Comparison of ENCODE assay signal across 8 cellular contexts in the genomic region with DNA sequence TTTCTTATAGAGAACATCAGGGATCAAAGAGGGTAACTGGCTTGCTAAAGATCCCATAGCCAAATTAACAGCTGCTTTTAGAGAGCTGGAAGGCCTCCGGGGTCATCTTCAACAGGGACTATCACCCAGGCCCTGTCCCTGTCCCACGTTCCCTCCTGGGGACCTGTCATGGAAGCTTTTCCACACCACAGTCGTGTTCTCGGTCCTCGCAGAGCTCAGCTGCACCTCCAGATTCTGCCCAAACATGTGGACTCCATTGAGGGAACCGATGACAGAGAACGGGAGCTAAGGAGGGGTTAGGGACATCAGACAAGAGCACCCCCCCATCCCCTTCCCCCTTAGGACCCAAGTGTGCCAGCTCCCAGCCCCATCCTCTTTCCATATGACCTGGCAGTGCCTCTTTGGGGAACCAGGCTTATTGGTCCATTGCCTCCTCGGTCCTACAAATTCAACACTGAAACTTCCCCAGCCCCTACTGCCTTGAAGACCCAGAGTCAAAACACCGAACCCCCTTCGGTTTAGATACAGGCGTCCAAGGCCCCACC. TPM values are rescaled to one million over a fixed set of nuclear protein-coding genes. Genes with fewer than 3 reads are reported as not detected.
DNase-seq lines count a peak whose midpoint lies in the region; FAIRE-seq and TF ChIP-seq lines count a peak whose summit lies in the region.

No MANE protein-coding gene starts in this region.

- peak overlapping the region; percentile 95 for H3K4me3 ChIP-seq in WERI-Rb-1 (ENCODE audit: low read depth, low read length)
- peak overlapping the region; percentile 98 for H3K4me3 ChIP-seq in fibroblast of villous mesenchyme (ENCODE audit: low read depth, low read length)
- peak overlapping the region; percentile 39 to 72 (median 57) for H3K4me3 ChIP-seq in sigmoid colon

- DNase-seq in GM12892 (ENCODE audit: insufficient read length) (no peak), WERI-Rb-1 (no peak), fibroblast of villous mesenchyme (ENCODE audit: low read depth) (no peak), sigmoid colon (no peak), NOMO-1 treated with dmso at 0.1 percent for 144 hours (lab: John Stamatoyannopoulos, UW; ENCODE audit: unreplicated experiment) (no peak), mucosa of gallbladder (ENCODE audit: low spot score) (no peak), urothelium cell line (ENCODE audit: low spot score) (no peak), NCI-H1417 (lab: John Stamatoyannopoulos, UW) (no peak)

- TF ChIP-seq EP300 in sigmoid colon (IDR thresholded peaks at IDR 0.05) = no peak

- intact Hi-C loops in sigmoid colon (cut with DNase I) = loop anchor here (2.0 kb wide), 2 partner anchors 46 to 64 kb away; partner anchors contain the start of genes AKT1S1, AP2A1 and TBC1D17

- TF ChIP-seq POLR2A in GM12892 (IDR thresholded peaks at IDR 0.05; ENCODE audit: low read depth, low read length) = no peak
- TF ChIP-seq POLR2A in sigmoid colon (IDR thresholded peaks at IDR 0.05) = no peak

- TF ChIP-seq CTCF in WERI-Rb-1 (IDR thresholded peaks at IDR 0.05; ENCODE audit: low read depth, low read length) (no peak), fibroblast of villous mesenchyme (IDR thresholded peaks at IDR 0.05; ENCODE audit: insufficient read depth, low read depth, low read length) (no peak), sigmoid colon (IDR thresholded peaks at IDR 0.05) (no peak)

- H3K36me3 ChIP-seq in WERI-Rb-1 = peaks cover 10% of the 10 kb centered on the region
- peaks cover 0 to 3% (median 0%) of the 10 kb centered on the region in 4 donors for H3K36me3 ChIP-seq in sigmoid colon

- 52 to 59% methylated on average over 11 of the region's 11 CpGs for WGBS in sigmoid colon, 2 donors

- H3K27ac ChIP-seq in WERI-Rb-1 (peak overlapping the region; percentile 87), sigmoid colon (peak overlapping the region; percentile 84 to 91 (median 86))

- H3K9me3 ChIP-seq in WERI-Rb-1 (ENCODE audit: severe bottlenecking) (no peaks in the 10 kb centered on the region), sigmoid colon (no peaks in the 10 kb centered on the region)

- no peaks in the 10 kb centered on the region for H3K27me3 ChIP-seq in WERI-Rb-1 (ENCODE audit: insufficient read depth, low read depth, severe bottlenecking)
- H3K27me3 ChIP-seq in sigmoid colon = no peaks in the 10 kb centered on the region

- FAIRE-seq in GM12892 (lab: Jason Lieb, UNC) = peak; percentile 50
- FAIRE-seq in urothelium cell line (lab: Jason Lieb, UNC) = no peak

- peaks cover 0 to 38% (median 32%) of the 10 kb centered on the region in 4 donors for H3K4me1 ChIP-seq in sigmoid colon

RNA-seq across cellular contexts. Expression of gene FUZ, which starts 0.6 kb away (rescaled TPM):
- polyA plus RNA-seq in GM12892 (2012; ENCODE audit: missing spikeins) = 10.9 TPM
- 15.1 and 19.3 TPM in 2 replicates for total RNA-seq in fibroblast of villous mesenchyme
- 10 to 100 TPM; 21.0 to 32.9 (median 23.1) TPM for total RNA-seq in sigmoid colon
- 10 to 100 TPM in 2 of 3 donors, 1 to 10 TPM in 1; 7.4 to 17.4 (median 16.3) TPM for polyA plus RNA-seq in sigmoid colon
- 36.7 TPM for total RNA-seq in mucosa of gallbladder

RNA-seq across cellular contexts. Expression of gene MED25, which starts 5.6 kb away (rescaled TPM):
- 22.6 TPM for polyA plus RNA-seq in GM12892 (2012; ENCODE audit: missing spikeins)
- total RNA-seq in fibroblast of villous mesenchyme (21.6 and 21.9 TPM in 2 replicates), sigmoid colon (10 to 100 TPM; 17.8 to 45.4 (median 22.4) TPM), mucosa of gallbladder (66.0 TPM)
- 10 to 100 TPM; 18.0 to 43.5 (median 30.1) TPM for polyA plus RNA-seq in sigmoid colon

RNA-seq across cellular contexts. Expression of gene PTOV1, which starts 38.4 kb away (rescaled TPM):
- polyA plus RNA-seq in GM12892 (2012; ENCODE audit: missing spikeins) = 44.7 TPM
- 47.9 and 53.5 TPM in 2 replicates for total RNA-seq in fibroblast of villous mesenchyme
- total RNA-seq in sigmoid colon = 100 to 1,000 TPM in 1 of 4 donors, 10 to 100 TPM in 3; 52.2 to 105 (median 68.1) TPM
- 10 to 100 TPM; 54.8 to 79.7 (median 62.5) TPM for polyA plus RNA-seq in sigmoid colon
- total RNA-seq in mucosa of gallbladder = 249 TPM

RNA-seq across cellular contexts. Expression of gene AP2A1, which starts 45.7 kb away (rescaled TPM):
- polyA plus RNA-seq in GM12892 (2012; ENCODE audit: missing spikeins) = 23.4 TPM
- total RNA-seq in fibroblast of villous mesenchyme (92.0 and 97.0 TPM in 2 replicates), sigmoid colon (10 to 100 TPM; 48.5 to 81.1 (median 52.0) TPM), mucosa of gallbladder (76.3 TPM)
- polyA plus RNA-seq in sigmoid colon = 10 to 100 TPM; 33.0 to 77.4 (median 40.9) TPM

RNA-seq across cellular contexts. Expression of gene TSKS, which starts 49.4 kb away (rescaled TPM):
- not detected for polyA plus RNA-seq in GM12892 (2012; ENCODE audit: missing spikeins)
- total RNA-seq in fibroblast of villous mesenchyme = 0.43 TPM in 1 of 2 replicates, not detected in the other
- total RNA-seq in sigmoid colon = under 1 TPM in 1 of 4 donors, not detected in 3; 0.83 TPM
- polyA plus RNA-seq in sigmoid colon = 1 to 10 TPM in 1 of 3 donors, under 1 TPM in 1, not detected in 1; 0.36 to 1.2 TPM
- 0.58 TPM for total RNA-seq in mucosa of gallbladder
